In the genomic region with DNA sequence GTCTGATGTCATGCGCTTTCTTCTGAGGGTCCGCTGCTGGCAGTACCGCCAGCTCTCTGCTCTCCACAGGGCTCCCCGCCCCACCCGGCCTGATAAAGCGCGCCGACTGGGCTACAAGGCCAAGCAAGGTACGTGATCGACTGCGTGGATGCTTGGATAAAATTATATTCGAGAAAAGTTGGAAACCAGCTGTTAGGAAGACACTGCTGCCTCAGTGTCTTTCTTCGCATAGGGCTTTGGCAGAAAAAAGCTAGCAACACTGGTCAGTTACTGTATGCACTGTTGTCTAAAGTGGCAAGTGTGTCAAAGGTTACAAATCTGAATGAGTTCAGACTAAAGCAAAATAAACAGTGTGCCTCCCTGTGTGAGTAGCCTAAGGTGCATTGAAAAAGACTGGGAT, we compare ENCODE assay signal across 8 cellular contexts. TPM values are rescaled to one million over a fixed set of nuclear protein-coding genes. Genes with fewer than 3 reads are reported as not detected.
DNase-seq lines count a peak whose midpoint lies in the region; ATAC-seq and TF ChIP-seq lines count a peak whose summit lies in the region.
"Not testable (repeated sequence)": the region's sequence is repeated elsewhere in the genome, so short reads cannot be mapped to it uniquely, and the experiment has no call there.

No MANE protein-coding gene starts in this region.

- H3F3A ChIP-seq in SU-DHL-6 (ENCODE audit: insufficient read depth), result peaks cover 54% of the 10 kb centered on the region

- not testable (repeated sequence) for H3K9me3 ChIP-seq in SU-DHL-6 (ENCODE audit: insufficient read depth, low read length); adipocyte (ENCODE audit: control insufficient read depth, low read length)

- H3K4me2 ChIP-seq in SU-DHL-6 (ENCODE audit: low read depth, low read length, poor library complexity, severe bottlenecking), result peak overlapping the region; percentile 92

- H3K27ac Mint-ChIP-seq in HFFc6, result peak overlapping the region; percentile 99
- peak overlapping the region; percentile 96 for H3K27ac Mint-ChIP-seq in endothelial cell (ENCODE audit: unreplicated experiment)
- peak overlapping the region; percentile 95 to 98 (median 97) for H3K27ac Mint-ChIP-seq in immature natural killer cell
- peak overlapping the region; percentile 98 to 100 (median 99) for H3K27ac Mint-ChIP-seq in nephron
- H3K27ac Mint-ChIP-seq in stimulated activated memory B cell treated with anti-CD40 and anti-IgM and Interleukin-4, amounts not matched to agents 10 μg/mL and 1 μg/mL and 100 μg/mL, for 72 hours, result peak overlapping the region; percentile 99

- H3K4me3 Mint-ChIP-seq in HFFc6, result peak overlapping the region; percentile 100
- H3K4me3 Mint-ChIP-seq in endothelial cell (ENCODE audit: unreplicated experiment), result peak overlapping the region; percentile 99
- peak overlapping the region; percentile 97 to 100 (median 98) for H3K4me3 Mint-ChIP-seq in immature natural killer cell
- H3K4me3 Mint-ChIP-seq in nephron, result peak overlapping the region; percentile 100
- H3K4me3 Mint-ChIP-seq in stimulated activated memory B cell treated with anti-CD40 and anti-IgM and Interleukin-4, amounts not matched to agents 10 μg/mL and 1 μg/mL and 100 μg/mL, for 72 hours, result peak overlapping the region; percentile 98

- H3K4me1 ChIP-seq in adipocyte (ENCODE audit: control insufficient read depth, insufficient read depth, low read length), result peaks cover 46% of the 10 kb centered on the region

- ATAC-seq in stimulated activated memory B cell treated with anti-CD40 and anti-IgM and Interleukin-4, amounts not matched to agents 10 μg/mL and 1 μg/mL and 100 μg/mL, for 72 hours, result not testable (repeated sequence)

- peak overlapping the region; percentile 83 for H3K27ac ChIP-seq in SU-DHL-6 (ENCODE audit: low read depth, low read length)

- H4K20me1 ChIP-seq in SU-DHL-6 (ENCODE audit: low read depth, low read length), result peaks cover 21% of the 10 kb centered on the region

- not testable (repeated sequence) for H3K27me3 ChIP-seq in SU-DHL-6 (ENCODE audit: low read length); adipocyte (replicated peaks; ENCODE audit: control insufficient read depth, insufficient read depth, low read length)

- not testable (repeated sequence) for TF ChIP-seq CTCF in AG09309 (IDR thresholded peaks at IDR 0.05; ENCODE audit: control insufficient read depth, insufficient read depth, low read depth, low read length, missing control alignments); HFFc6 (IDR thresholded peaks at IDR 0.05); SU-DHL-6 (IDR thresholded peaks at IDR 0.05; ENCODE audit: insufficient read depth, low read length, poor library complexity, severe bottlenecking); endothelial cell (IDR thresholded peaks at IDR 0.05; ENCODE audit: unreplicated experiment); nephron (IDR thresholded peaks at IDR 0.05; ENCODE audit: unreplicated experiment in 3 of 3)

- peaks cover 53% of the 10 kb centered on the region for H3K4me1 Mint-ChIP-seq in HFFc6 (ENCODE audit: low read depth)
- H3K4me1 Mint-ChIP-seq in endothelial cell (ENCODE audit: unreplicated experiment), result peaks cover 27% of the 10 kb centered on the region
- peaks cover 49 to 57% of the 10 kb centered on the region in 2 donors for H3K4me1 Mint-ChIP-seq in immature natural killer cell
- peaks cover 50% of the 10 kb centered on the region for H3K4me1 Mint-ChIP-seq in nephron
- H3K4me1 Mint-ChIP-seq in stimulated activated memory B cell treated with anti-CD40 and anti-IgM and Interleukin-4, amounts not matched to agents 10 μg/mL and 1 μg/mL and 100 μg/mL, for 72 hours, result peaks cover 47% of the 10 kb centered on the region

- peaks cover 26% of the 10 kb centered on the region for H3K36me3 ChIP-seq in SU-DHL-6 (ENCODE audit: low read length)
- H3K36me3 ChIP-seq in adipocyte (ENCODE audit: control insufficient read depth, insufficient read depth, low read length, severe bottlenecking), result peaks cover 34% of the 10 kb centered on the region

- peak overlapping the region; percentile 71 for H3K4me3 ChIP-seq in AG09309 (ENCODE audit: control insufficient read depth, low read depth, low read length)
- H3K4me3 ChIP-seq in SU-DHL-6 (ENCODE audit: insufficient read depth, low read length, poor library complexity, severe bottlenecking), result peak overlapping the region; percentile 97
- peak overlapping the region; percentile 97 for H3K4me3 ChIP-seq in adipocyte (ENCODE audit: low read length)

- peak overlapping the region; percentile 83 for H3K9ac ChIP-seq in SU-DHL-6 (ENCODE audit: low read length)
- peak overlapping the region; percentile 99 for H3K9ac ChIP-seq in adipocyte (ENCODE audit: low read length)

- H3K36me3 Mint-ChIP-seq in HFFc6 (ENCODE audit: low read depth) (peaks cover 45% of the 10 kb centered on the region), endothelial cell (ENCODE audit: low read depth, unreplicated experiment) (peaks cover 31% of the 10 kb centered on the region), immature natural killer cell (peaks cover 8 to 30% (median 19%) of the 10 kb centered on the region in 3 donors), nephron (ENCODE audit: low read depth) (peaks cover 54% of the 10 kb centered on the region)
- H3K36me3 Mint-ChIP-seq in stimulated activated memory B cell treated with anti-CD40 and anti-IgM and Interleukin-4, amounts not matched to agents 10 μg/mL and 1 μg/mL and 100 μg/mL, for 72 hours, result peaks cover 46% of the 10 kb centered on the region

- H3K9me3 Mint-ChIP-seq in HFFc6; endothelial cell (ENCODE audit: unreplicated experiment); immature natural killer cell; nephron; stimulated activated memory B cell treated with anti-CD40 and anti-IgM and Interleukin-4, amounts not matched to agents 10 μg/mL and 1 μg/mL and 100 μg/mL, for 72 hours: not testable (repeated sequence)

- not testable (repeated sequence) for H2AFZ ChIP-seq in SU-DHL-6 (ENCODE audit: low read depth, low read length, severe bottlenecking)

- H3K79me2 ChIP-seq in SU-DHL-6 (ENCODE audit: insufficient read depth, low read length), result peaks cover 22% of the 10 kb centered on the region

- H3K9me2 ChIP-seq in SU-DHL-6 (replicated peaks; ENCODE audit: insufficient read depth, low read length), result not testable (repeated sequence)

- not testable (repeated sequence) for DNase-seq in AG09309 (ENCODE audit: low read depth); HFFc6; adipocyte (ENCODE audit: low read depth); endothelial cell (ENCODE audit: low spot score); immature natural killer cell

- not testable (repeated sequence) for H3K27me3 Mint-ChIP-seq in HFFc6 (ENCODE audit: insufficient read depth); endothelial cell (ENCODE audit: unreplicated experiment); nephron (ENCODE audit: low read depth); stimulated activated memory B cell treated with anti-CD40 and anti-IgM and Interleukin-4, amounts not matched to agents 10 μg/mL and 1 μg/mL and 100 μg/mL, for 72 hours
- peaks cover 15 to 25% (median 20%) of the 10 kb centered on the region in 3 donors for H3K27me3 Mint-ChIP-seq in immature natural killer cell (ENCODE audit: low read depth in 3 of 3)

RNA-seq across cellular contexts. Expression of gene RPL15, which starts 1.0 kb away (rescaled TPM):
- total RNA-seq in HFFc6 (2021; fragmentation: NEBNext Ultra II Directional; extraction: Animal tissue kit (Norgen Biotek cat#: 25700)), result 1,000 to 10,000 TPM; 1,680 to 2,112 (median 1,953) TPM
- total RNA-seq in endothelial cell (ENCODE audit: unreplicated experiment), result 2,853 TPM
- polyA plus RNA-seq in immature natural killer cell, result 1,000 to 10,000 TPM; 2,712 to 5,031 (median 2,871) TPM

RNA-seq across cellular contexts. Expression of gene NKIRAS1, which starts 1.1 kb away (rescaled TPM):
- 10 to 100 TPM; 10.9 to 13.5 (median 11.6) TPM for total RNA-seq in HFFc6 (2021; fragmentation: NEBNext Ultra II Directional; extraction: Animal tissue kit (Norgen Biotek cat#: 25700))
- total RNA-seq in endothelial cell (ENCODE audit: unreplicated experiment), result 4.3 TPM
- polyA plus RNA-seq in immature natural killer cell, result 1 to 10 TPM; 2.1 to 4.7 (median 4.0) TPM

RNA-seq across cellular contexts. Expression of gene NR1D2, which starts 27.2 kb away (rescaled TPM):
- total RNA-seq in HFFc6 (2021; fragmentation: NEBNext Ultra II Directional; extraction: Animal tissue kit (Norgen Biotek cat#: 25700)), result 10 to 100 TPM; 36.0 to 43.7 (median 40.9) TPM
- total RNA-seq in endothelial cell (ENCODE audit: unreplicated experiment), result 17.2 TPM
- 10 to 100 TPM; 15.5 to 24.4 (median 16.2) TPM for polyA plus RNA-seq in immature natural killer cell
